Comparison of ENCODE assay signal across 8 cellular contexts in genomic region chr15:90000175-90000923, GRCh38. TPM values are rescaled to one million over a fixed set of nuclear protein-coding genes. Genes with fewer than 3 reads are reported as not detected.
DNase-seq lines count a peak whose midpoint lies in the region; ATAC-seq and TF ChIP-seq lines count a peak whose summit lies in the region.

No MANE protein-coding gene starts in this region.

- TF ChIP-seq CTCF in AG10803 (conservative IDR thresholded peaks at IDR 0.05; ENCODE audit: low read length) (no peak), WI38 (IDR thresholded peaks at IDR 0.05; ENCODE audit: low read depth, low read length) (no peak), fibroblast of pulmonary artery (IDR thresholded peaks at IDR 0.05; ENCODE audit: low read length, missing control alignments) (no peak)

- H3K9ac ChIP-seq in GM23248: peak overlapping the region; percentile 94

- ATAC-seq in GM21576 (IDR thresholded peaks at IDR 0.05; ENCODE audit: unreplicated experiment): no peak

- H3F3A ChIP-seq in GM23248 (ENCODE audit: insufficient read depth): peaks cover 48% of the 10 kb centered on the region

- H3K9me3 ChIP-seq in GM23248 (ENCODE audit: low read depth): no peaks in the 10 kb centered on the region
- no peaks in the 10 kb centered on the region for H3K9me3 ChIP-seq in neuron (ENCODE audit: low read length)

- H3K27me3 ChIP-seq in GM23248 (replicated peaks; ENCODE audit: insufficient read depth) (no peaks in the 10 kb centered on the region), neuron (ENCODE audit: insufficient read depth, low read length) (no peaks in the 10 kb centered on the region)

- no peaks in the 10 kb centered on the region for H3K36me3 ChIP-seq in GM23248 (ENCODE audit: low read depth)
- H3K36me3 ChIP-seq in neuron (ENCODE audit: insufficient read depth, low read length): no peaks in the 10 kb centered on the region

- in situ Hi-C loops in GM23248 (cut with MboI): no loop called here

- no peaks in the 10 kb centered on the region for H4K20me1 ChIP-seq in GM23248 (ENCODE audit: insufficient read depth)

- H3K79me2 ChIP-seq in GM23248 (ENCODE audit: insufficient read depth): peaks cover 18% of the 10 kb centered on the region

- WGBS in GM23248 (ENCODE audit: low coverage in 1 of 2, low lambda C conversion rate in 2 of 2, missing lambda C conversion rate in 2 of 2), 2 experiments: 1 to 3% methylated on average over 49 to 62 of the region's 62 CpGs

- peaks cover 43% of the 10 kb centered on the region for H3K4me1 ChIP-seq in GM23248 (ENCODE audit: insufficient read depth)
- H3K4me1 ChIP-seq in neuron (ENCODE audit: insufficient read depth, low read length): peaks cover 33% of the 10 kb centered on the region

- H3K9me2 ChIP-seq in GM23248 (ENCODE audit: insufficient read depth): no peaks in the 10 kb centered on the region

- H3K4me3 ChIP-seq in AG10803 (ENCODE audit: low read length) (peak overlapping the region; percentile 79), GM23248 (peak overlapping the region; percentile 93), WI38 (ENCODE audit: low read depth, low read length) (peak overlapping the region; percentile 67), fibroblast of pulmonary artery (replicated peaks; ENCODE audit: low read depth, low read length) (peak overlapping the region; percentile 62), neuron (ENCODE audit: low read length) (peak overlapping the region; percentile 70)

- H3K4me2 ChIP-seq in GM23248 (ENCODE audit: unreplicated experiment): peak overlapping the region; percentile 100

- DNase-seq in AG10803 (ENCODE audit: low read depth) (peak; percentile 25), GM23248 (peak; percentile 66), fibroblast of pulmonary artery (ENCODE audit: low read depth) (no peak), NOMO-1 treated with dmso at 0.1 percent for 144 hours (lab: John Stamatoyannopoulos, UW; ENCODE audit: unreplicated experiment) (no peak), T-helper 9 cell (no peak)

- peak overlapping the region; percentile 95 for H2AFZ ChIP-seq in GM23248
- H2AFZ ChIP-seq in neuron (ENCODE audit: low read depth, low read length): peak overlapping the region; percentile 64

- H3K27ac ChIP-seq in GM23248: peak overlapping the region; percentile 78

RNA-seq across cellular contexts. Expression of gene ZNF710, which starts 0.8 kb away (rescaled TPM):
- 12.0 and 18.2 TPM in 2 replicates for total RNA-seq in GM23248 (2014; rRNA removed; shearing (Covaris generic))
- 2.8 and 2.9 TPM in 2 replicates for polyA plus RNA-seq in GM23248 (2016; fragmentation: Nextera tagmentation; extraction: Ambion mirVana)

Comparison
In these comparisons a context has a peak if more than half of its experiments do, and no peak if none do; other contexts are left out.
1. DNase-seq: peak in AG10803 (single experiment) and GM23248 (single experiment); none in fibroblast of pulmonary artery (single experiment), NOMO-1 treated with dmso at 0.1 percent for 144 hours (single experiment) and T-helper 9 cell (single experiment).
2. Peak in every context shown above with its lines, with median percentiles within 50 percentile points of each other: H3K4me3 ChIP-seq.